ENCODE assay signal across 29 cellular contexts in the genomic region with DNA sequence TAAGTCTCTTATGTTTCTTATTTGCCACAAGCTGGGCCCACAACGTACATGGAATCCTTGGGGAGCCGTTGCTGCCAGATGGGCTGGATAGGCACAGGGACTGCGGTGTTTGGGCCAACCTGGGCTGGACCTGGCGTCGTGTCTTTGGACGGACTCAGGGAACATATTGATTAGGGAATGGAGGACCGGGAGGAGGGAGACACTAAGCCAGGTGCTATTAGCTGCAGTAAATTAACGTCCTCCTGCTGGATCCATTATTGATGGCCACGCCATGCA.
"Had no signal": no experiment of that assay in that cellular context is flagged by ENCODE, and none has a peak within 500 bp of the region (broad histone marks: within the 10 kb centered on the region; RNA-seq: fewer than 3 reads in every experiment).

No MANE protein-coding gene starts in this region.

- H3K27ac ChIP-seq: vagina, VCaP had no signal

- H3K9me3 ChIP-seq: testis, transverse colon, vagina had no signal

- H3K4me3 ChIP-seq: heart left ventricle, testis, transverse colon, vagina had no signal

- ATAC-seq: activated CD4-positive, CD25-positive, alpha-beta regulatory T cell treated with anti-CD3 and anti-CD28 coated beads, Interleukin-2, amount 50 U/mL, for 24 hours; effector memory CD8-positive, alpha-beta T cell; heart left ventricle; left cardiac atrium; naive thymus-derived CD4-positive, alpha-beta T cell; right cardiac atrium; stimulated activated naive CD8-positive, alpha-beta T cell treated with anti-CD3 and anti-CD28 coated beads, Interleukin-15, Interleukin-2, amounts not matched to agents 100 U/mL and 50 U/mL, for 24 hours had no signal

- H3K27ac Mint-ChIP-seq: activated naive CD4-positive, alpha-beta T cell treated with anti-CD3 and anti-CD28 coated beads for 36 hours; activated naive CD8-positive, alpha-beta T cell treated with anti-CD3 and anti-CD28 coated beads, Interleukin-2, amount 10 ng/mL, durations not matched to agents 7 days and 5 days; effector memory CD8-positive, alpha-beta T cell; naive thymus-derived CD4-positive, alpha-beta T cell had no signal

- H3K4me3 Mint-ChIP-seq: activated naive CD4-positive, alpha-beta T cell treated with anti-CD3 and anti-CD28 coated beads for 36 hours; activated naive CD8-positive, alpha-beta T cell treated with anti-CD3 and anti-CD28 coated beads, Interleukin-2, amount 10 ng/mL, durations not matched to agents 7 days and 5 days; effector memory CD8-positive, alpha-beta T cell; naive thymus-derived CD4-positive, alpha-beta T cell; neural crest cell had no signal

- H3K9me3 Mint-ChIP-seq: activated naive CD4-positive, alpha-beta T cell treated with anti-CD3 and anti-CD28 coated beads for 36 hours; activated naive CD8-positive, alpha-beta T cell treated with anti-CD3 and anti-CD28 coated beads, Interleukin-2, amount 10 ng/mL, durations not matched to agents 7 days and 5 days; effector memory CD8-positive, alpha-beta T cell had no signal

- H3K36me3 Mint-ChIP-seq: activated naive CD8-positive, alpha-beta T cell treated with anti-CD3 and anti-CD28 coated beads, Interleukin-2, amount 10 ng/mL, durations not matched to agents 7 days and 5 days; naive thymus-derived CD4-positive, alpha-beta T cell had no signal

- H3K36me3 ChIP-seq: heart left ventricle, transverse colon, vagina had no signal

- H3K27me3 ChIP-seq: testis, transverse colon, vagina had no signal

- FAIRE-seq: astrocyte, endothelial cell of umbilical vein, islet of Langerhans, TTC549 had no signal

- DNase-seq: activated CD4-positive, alpha-beta T cell treated with anti-CD3 and anti-CD28 coated beads for 48 hours; activated CD4-positive, alpha-beta T cell treated with anti-CD3 and anti-CD28 coated beads, Interleukin-2, amount 50 U/mL, for 48 hours; activated CD8-positive, alpha-beta memory T cell treated with anti-CD3 and anti-CD28 coated beads for 24 hours; activated effector memory CD4-positive, alpha-beta T cell treated with anti-CD3 and anti-CD28 coated beads, Interleukin-2, amount 50 U/mL, for 16 hours; activated naive CD4-positive, alpha-beta T cell treated with anti-CD3 and anti-CD28 coated beads for 36 hours; activated naive CD8-positive, alpha-beta T cell treated with anti-CD3 and anti-CD28 coated beads, Interleukin-2, amount 10 ng/mL, durations not matched to agents 7 days and 5 days; caudate nucleus; cortex of kidney; effector memory CD8-positive, alpha-beta T cell; heart left ventricle; left cardiac atrium; mammary epithelial cell; midbrain; naive thymus-derived CD4-positive, alpha-beta T cell; occipital lobe; right cardiac atrium; stimulated activated CD4-positive, alpha-beta T cell treated with anti-CD3 and anti-CD28 coated beads, Interleukin-12 subunit alpha, Interleukin-12 subunit beta, amount 100 ng/mL, for 4 hours; stimulated activated CD4-positive, alpha-beta T cell treated with anti-CD3 and anti-CD28 coated beads, Interleukin-4, amount 100 ng/mL, for 1 hour; stimulated activated naive CD8-positive, alpha-beta T cell treated with anti-CD3 and anti-CD28 coated beads, Interleukin-15, Interleukin-2, amounts not matched to agents 100 U/mL and 50 U/mL, for 24 hours; testis; transverse colon had no signal
